ENCODE assay signal across 8 cellular contexts in genomic region chr6:18388252-18388651, GRCh38. TPM values are rescaled to one million over a fixed set of nuclear protein-coding genes. Genes with fewer than 3 reads are reported as not detected.
DNase-seq lines count a peak whose midpoint lies in the region; ATAC-seq and TF ChIP-seq lines count a peak whose summit lies in the region.

No MANE protein-coding gene starts in this region.

- peaks cover 49% of the 10 kb centered on the region for H3K4me1 Mint-ChIP-seq in chondrocyte (ENCODE audit: low read depth)
- peaks cover 14 to 48% (median 40%) of the 10 kb centered on the region in 4 donors for H3K4me1 Mint-ChIP-seq in naive thymus-derived CD8-positive, alpha-beta T cell

- no peaks in the 10 kb centered on the region for H3K27me3 Mint-ChIP-seq in chondrocyte (ENCODE audit: low read depth)
- H3K27me3 Mint-ChIP-seq in naive thymus-derived CD8-positive, alpha-beta T cell, result no peaks in the 10 kb centered on the region

- no peaks in the 10 kb centered on the region for H3K9me3 Mint-ChIP-seq in chondrocyte (ENCODE audit: low read depth)
- no peaks in the 10 kb centered on the region for H3K9me3 Mint-ChIP-seq in naive thymus-derived CD8-positive, alpha-beta T cell

- ATAC-seq in naive thymus-derived CD8-positive, alpha-beta T cell, result no peak
- ATAC-seq in HG02571 (IDR thresholded peaks at IDR 0.05; ENCODE audit: unreplicated experiment), result no peak

- POLR2A ChIA-PET in naive thymus-derived CD8-positive, alpha-beta T cell (lab: Charles Lee), result no interaction called here

- H3K9me3 ChIP-seq in BLaER1 treated with 17β-estradiol and CSF1 and Interleukin-3, amounts not matched to agents 10 nM and 100 nM (replicated peaks in 1 of 11), result peaks cover 0 to 5% (median 0%) of the 10 kb centered on the region in 11 experiments; a peak in 1 of 22 replicates

- peak overlapping the region; percentile 80 for H3K4me3 Mint-ChIP-seq in chondrocyte (ENCODE audit: unreplicated experiment)
- H3K4me3 Mint-ChIP-seq in naive thymus-derived CD8-positive, alpha-beta T cell, result peak overlapping the region; percentile 92 to 100 (median 96)

- H4K20me1 ChIP-seq in BLaER1 treated with 17β-estradiol and CSF1 and Interleukin-3, amounts not matched to agents 10 nM and 100 nM, result peaks cover 0 to 41% (median 0%) of the 10 kb centered on the region in 11 experiments; a peak in 3 of 22 replicates

- H3K4me2 ChIP-seq in BLaER1 treated with 17β-estradiol and CSF1 and Interleukin-3, amounts not matched to agents 10 nM and 100 nM, result peak overlapping the region; percentile 81 to 95 (median 91); a peak in 21 of 22 replicates

- H3K36me3 Mint-ChIP-seq in chondrocyte (ENCODE audit: low read depth), result no peaks in the 10 kb centered on the region
- no peaks in the 10 kb centered on the region for H3K36me3 Mint-ChIP-seq in naive thymus-derived CD8-positive, alpha-beta T cell

- peak overlapping the region; percentile 62 to 83 (median 70); a peak in 18 of 20 replicates for H3K4me3 ChIP-seq in BLaER1 treated with 17β-estradiol and CSF1 and Interleukin-3, amounts not matched to agents 10 nM and 100 nM
- peak overlapping the region; percentile 75 for H3K4me3 ChIP-seq in LNCaP clone FGC (ENCODE audit: low read depth, low read length)

- peaks cover 0 to 31% (median 0%) of the 10 kb centered on the region in 11 experiments; a peak in 4 of 22 replicates for H3K36me3 ChIP-seq in BLaER1 treated with 17β-estradiol and CSF1 and Interleukin-3, amounts not matched to agents 10 nM and 100 nM

- H3K27ac Mint-ChIP-seq in chondrocyte (ENCODE audit: unreplicated experiment), result peak overlapping the region; percentile 89
- peak overlapping the region in 9 of 10 donors; percentile 65 to 98 (median 92) for H3K27ac Mint-ChIP-seq in naive thymus-derived CD8-positive, alpha-beta T cell

- H3K4me1 ChIP-seq in BLaER1 treated with 17β-estradiol and CSF1 and Interleukin-3, amounts not matched to agents 10 nM and 100 nM, result peaks cover 13 to 45% (median 20%) of the 10 kb centered on the region in 10 experiments

- DNase-seq in LNCaP clone FGC (ENCODE audit: low read depth), result no peak
- DNase-seq in chondrocyte (ENCODE audit: low spot score), result no peak
- no peak for DNase-seq in naive thymus-derived CD8-positive, alpha-beta T cell
- no peak for DNase-seq in stimulated activated CD8-positive, alpha-beta memory T cell treated with anti-CD3 and anti-CD28 coated beads, Interleukin-4, amount 100 ng/mL, for 48 hours
- no peak for DNase-seq in NCI-H1436 treated with DMSO at 0.1 percent for 48 hours (lab: John Stamatoyannopoulos, UW)
- no peak for DNase-seq in GM03348 (ENCODE audit: low spot score)

- peak overlapping the region in 6 of 11 experiments; percentile 0 to 87 (median 67); a peak in 10 of 22 replicates for H3K9ac ChIP-seq in BLaER1 treated with 17β-estradiol and CSF1 and Interleukin-3, amounts not matched to agents 10 nM and 100 nM

- TF ChIP-seq CTCF in LNCaP clone FGC (IDR thresholded peaks at IDR 0.05; ENCODE audit: control insufficient read depth, extremely low read depth, insufficient read depth) (no peak), chondrocyte (IDR thresholded peaks at IDR 0.05) (no peak)

- peak overlapping the region in 3 of 11 experiments; percentile 51 to 70 (median 69); a peak in 5 of 22 replicates for H3K27ac ChIP-seq in BLaER1 treated with 17β-estradiol and CSF1 and Interleukin-3, amounts not matched to agents 10 nM and 100 nM

- H3K27me3 ChIP-seq in BLaER1 treated with 17β-estradiol and CSF1 and Interleukin-3, amounts not matched to agents 10 nM and 100 nM, result peaks cover 3 to 36% (median 31%) of the 10 kb centered on the region in 11 experiments; a peak in 20 of 22 replicates

RNA-seq across cellular contexts. Expression of gene RNF144B, which starts 1.1 kb away (rescaled TPM):
- total RNA-seq in chondrocyte, result 9.6 to 11.2 TPM (median 10.2 TPM) in 3 replicates
- 1 to 10 TPM; 4.6 to 6.4 TPM for total RNA-seq in naive thymus-derived CD8-positive, alpha-beta T cell
- 1 to 10 TPM; 2.1 to 3.6 (median 3.0) TPM for polyA plus RNA-seq in naive thymus-derived CD8-positive, alpha-beta T cell
